ENCODE assay signal across 10 cellular contexts in genomic region chr12:130454296-130454695, GRCh38.
"Had no signal": no experiment of that assay in that cellular context is flagged by ENCODE, and none has a peak within 500 bp of the region (broad histone marks: within the 10 kb centered on the region; RNA-seq: fewer than 3 reads in every experiment).

No MANE protein-coding gene starts in this region.

- H3K27ac ChIP-seq: GM23248 had no signal

- H3K4me3 Mint-ChIP-seq: GM23338, H9, HFFc6 had no signal

- H3K36me3 ChIP-seq: HAP-1 had no signal

- FAIRE-seq: H1, H54 had no signal

- DNase-seq: GM23248, GOT3, H7, H9, HCEC 1CT, HFFc6 had no signal

- H3K4me3 ChIP-seq: GM23248, GM23338, HAP-1 had no signal

- H3K9ac ChIP-seq: GM23248 had no signal

- H3K4me1 ChIP-seq: HAP-1 had no signal

- H3K27ac Mint-ChIP-seq: GM23338, H9, HFFc6 had no signal

- H2AFZ ChIP-seq: GM23248, GM23338 had no signal

- H3K9me3 ChIP-seq: HAP-1 had no signal

- H3K9me3 Mint-ChIP-seq: H9 had no signal

- H3K4me2 ChIP-seq: GM23338 had no signal

- H3K4me1 Mint-ChIP-seq: GM23338 had no signal
